9 cellular contexts compared by ENCODE assay signal in the genomic region with DNA sequence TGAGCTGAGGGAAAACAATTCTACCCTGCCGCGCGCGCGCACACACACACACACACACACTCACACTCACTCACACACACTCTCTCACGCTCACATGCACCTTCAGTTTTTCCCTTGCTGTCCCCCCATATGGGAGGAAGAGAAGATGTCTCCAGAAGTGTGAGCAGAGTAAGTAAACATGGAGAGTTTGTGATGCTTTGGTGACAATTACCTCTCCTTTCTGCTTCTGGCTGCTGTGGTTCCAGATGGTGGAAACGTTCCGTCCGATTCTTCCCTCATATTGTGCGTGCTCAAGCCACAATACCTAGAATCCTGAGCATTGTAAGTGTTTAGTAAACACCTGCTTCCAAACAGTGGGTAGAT.
"Had no signal": no experiment of that assay in that cellular context is flagged by ENCODE, and none has a peak within 500 bp of the region (broad histone marks: within the 10 kb centered on the region; RNA-seq: fewer than 3 reads in every experiment).

No MANE protein-coding gene starts in this region.

- ATAC-seq: K562 had no signal

- H3K9ac ChIP-seq: GM23248 had no signal

- DNase-seq: GM23248, H9, HCEC 1CT, IMR-90, KG1 had no signal

- H2AFZ ChIP-seq: GM23248 had no signal

- H3K4me3 ChIP-seq: GM23248, K562 had no signal

- H3K9me3 Mint-ChIP-seq: H9 had no signal

- H3K4me3 Mint-ChIP-seq: H9 had no signal

- H3K27ac ChIP-seq: GM23248 had no signal

- FAIRE-seq: H1, H54, HTR-8/SVneo, K562 had no signal
